9 cellular contexts compared by ENCODE assay signal in the genomic region with DNA sequence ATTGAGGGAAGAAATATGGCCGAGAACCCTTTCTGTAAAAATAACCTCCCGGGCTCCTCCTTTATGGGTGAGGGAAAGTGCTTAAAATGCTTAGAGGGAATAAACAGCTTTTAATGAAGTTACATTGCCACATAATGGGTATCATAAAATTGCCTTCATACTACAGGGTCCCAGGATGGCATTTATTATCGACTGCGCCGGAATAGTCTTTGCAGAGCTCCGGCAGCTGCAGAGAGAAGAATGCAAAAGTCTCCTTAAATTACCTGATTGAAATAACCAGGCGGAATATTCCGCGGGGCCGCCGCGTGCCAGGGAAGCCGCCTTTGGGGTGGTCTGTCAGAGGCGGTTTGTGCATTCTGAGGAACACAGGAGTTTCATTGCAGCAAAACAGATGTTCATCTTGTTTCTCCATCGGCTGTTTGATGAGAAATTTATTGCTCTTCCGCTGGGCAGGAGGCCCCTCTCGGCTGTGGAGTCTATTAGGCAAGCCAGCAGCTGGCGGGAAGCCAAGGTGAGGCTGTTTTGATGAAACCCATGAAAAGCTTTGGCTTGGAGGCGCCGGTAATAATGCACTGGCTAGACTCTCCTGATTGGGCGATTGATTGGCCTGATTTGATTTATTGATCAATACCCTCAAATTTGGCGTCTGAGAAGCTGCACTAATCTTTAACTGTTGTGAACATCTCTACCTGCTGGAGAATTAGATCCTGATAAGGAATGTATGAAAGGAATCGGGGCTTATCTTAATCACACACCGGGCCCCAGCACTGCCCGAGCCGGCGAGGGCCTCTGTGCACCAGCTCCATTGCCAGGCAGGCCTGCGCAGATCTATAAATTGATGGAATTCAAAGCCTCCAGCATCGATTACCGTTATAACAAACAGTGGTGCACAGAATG.
DNase-seq lines count a peak whose midpoint lies in the region; ATAC-seq, FAIRE-seq and TF ChIP-seq lines count a peak whose summit lies in the region.
"Had no signal": no experiment of that assay in that cellular context is flagged by ENCODE, and none has a peak within 500 bp of the region (broad histone marks: within the 10 kb centered on the region; RNA-seq: fewer than 3 reads in every experiment).

No MANE protein-coding gene starts in this region.

- POLR2A ChIA-PET in HepG2 (lab: Yijun Ruan, JAX) = no interaction called here

- H3K4me1 ChIP-seq in right lobe of liver (peaks cover 0 to 5% (median 2%) of the 10 kb centered on the region in 4 donors), HepG2 (ENCODE audit: insufficient read depth, low read length) (no peaks in the 10 kb centered on the region), aorta (ENCODE audit: control insufficient read depth in 1 of 2, insufficient read depth in 2 of 2, low read length in 2 of 2) (no peaks in the 10 kb centered on the region)

- H3K9ac ChIP-seq in HepG2 (ENCODE audit: insufficient read depth, low read depth, low read length) = no peak overlapping the region

- no peak for FAIRE-seq in HepG2 (lab: Jason Lieb, UNC)
- FAIRE-seq: astrocyte had no signal

- H3K27ac ChIP-seq in right lobe of liver = no peak overlapping the region
- no peak overlapping the region for H3K27ac ChIP-seq in HepG2 (ENCODE audit: extremely low read length, insufficient read depth, low read length)
- no peak overlapping the region for H3K27ac ChIP-seq in aorta (ENCODE audit: low read depth in 1 of 2, low read length in 2 of 2)

- no peak overlapping the region for H3K4me2 ChIP-seq in HepG2 (ENCODE audit: low read depth, low read length)

- WGBS in right lobe of liver (ENCODE audit: insufficient coverage, low coverage, low lambda C conversion rate, missing lambda C conversion rate) = 58% methylated on average over 24 of the region's 30 CpGs
- 37% methylated on average over 25 of the region's 30 CpGs for WGBS in HepG2 (ENCODE audit: low lambda C conversion rate)
- 22 to 36% methylated on average over 30 of the region's 30 CpGs for WGBS in aorta, 2 donors

- no peaks in the 10 kb centered on the region for H3K79me2 ChIP-seq in HepG2 (ENCODE audit: insufficient read depth, low read length)

- H3K4me3 ChIP-seq in right lobe of liver (no peak overlapping the region), HepG2 (replicated peaks in 1 of 3; ENCODE audit: insufficient read depth in 1 of 3, low read depth in 2 of 3, low read length in 3 of 3) (no peak overlapping the region), aorta (ENCODE audit: low read length in 2 of 2) (no peak overlapping the region)

- no peak for TF ChIP-seq CTCF in right lobe of liver (IDR thresholded peaks at IDR 0.05)
- TF ChIP-seq CTCF in HepG2 (CRISPR knock-in tag; IDR thresholded peaks at IDR 0.05) = no peak

- no peaks in the 10 kb centered on the region for H4K20me1 ChIP-seq in HepG2 (ENCODE audit: insufficient read depth, low read length)

- no peak for TF ChIP-seq RAD21 in HepG2 (CRISPR knock-in tag; IDR thresholded peaks at IDR 0.05)

- intact Hi-C loops in right lobe of liver (cut with DNase I) = no loop called here
- intact Hi-C loops in HepG2 (cut with micrococcal nuclease; ENCODE audit: unreplicated experiment) = no loop called here
- intact Hi-C loops in aorta (cut with DNase I) = no loop called here

- DNase-seq in right lobe of liver (peak; percentile 70 to 78 (median 75)), HepG2 (ENCODE audit: low spot score) (no peak), left lobe of liver (ENCODE audit: low spot score) (peak; percentile 62), aorta (peak; percentile 77 to 83), GM19240 (ENCODE audit: insufficient read length, low spot score) (no peak), EL (no peak)

- no peak overlapping the region for H2AFZ ChIP-seq in HepG2 (ENCODE audit: low read length)

- H3K27me3 ChIP-seq in right lobe of liver (no peaks in the 10 kb centered on the region), HepG2 (ENCODE audit: control insufficient read depth in 1 of 2, insufficient read depth in 2 of 2, low read length in 2 of 2) (peaks cover 0 to 18% of the 10 kb centered on the region in 2 experiments; a peak in 2 of 5 replicates), aorta (ENCODE audit: control insufficient read depth in 1 of 2, insufficient read depth in 2 of 2, low read length in 1 of 2) (no peaks in the 10 kb centered on the region)

- ATAC-seq in right lobe of liver (peak in 3 of 4 donors; percentile 26 to 60 (median 55)), HepG2 (no peak), SK-N-SH treated with all-trans-retinoic acid at 6 μM for 48 hours (peak; percentile 62), left lobe of liver (peak; percentile 44), aorta (ENCODE audit: low FRiP score) (no peak), HG02970 (IDR thresholded peaks at IDR 0.05; ENCODE audit: low FRiP score, unreplicated experiment) (no peak)

- TF ChIP-seq POLR2A in right lobe of liver (IDR thresholded peaks at IDR 0.05) = no peak
- TF ChIP-seq POLR2A in HepG2 (IDR thresholded peaks at IDR 0.05; ENCODE audit: insufficient read depth in 1 of 2, low read depth in 2 of 2, low read length in 2 of 2) = no peak

- in situ Hi-C loops in HepG2 (cut with HindIII; ENCODE audit: extremely low pct_ligation_motif_present, low pct_unique_long_range_greater_than_20kb) = no loop called here

- BruUV-seq in HepG2 (replicated peaks; lab: Mats Ljungman, UMichigan) = no TSS peak

- H3K9me3 ChIP-seq in right lobe of liver (no peaks in the 10 kb centered on the region), HepG2 (ENCODE audit: low read length) (no peaks in the 10 kb centered on the region), aorta (ENCODE audit: control insufficient read depth, low read length) (no peaks in the 10 kb centered on the region)

- TF ChIP-seq EP300 in HepG2 (IDR thresholded peaks at IDR 0.05; ENCODE audit: low read depth in 2 of 2, low read length in 2 of 2) (no peak), HepG2 (CRISPR knock-in tag; IDR thresholded peaks at IDR 0.05; ENCODE audit: borderline replicate concordance) (no peak)

- CTCF ChIA-PET in HepG2 (lab: Yijun Ruan, JAX; ENCODE audit: low intra/inter-chr PET ratio, low total read pairs) = no interaction called here

- H3K36me3 ChIP-seq in right lobe of liver (no peaks in the 10 kb centered on the region), HepG2 (replicated peaks in 1 of 2; ENCODE audit: control insufficient read depth in 1 of 2, insufficient read depth in 2 of 2, low read length in 2 of 2) (no peaks in the 10 kb centered on the region), aorta (ENCODE audit: control insufficient read depth in 1 of 2, insufficient read depth in 2 of 2, low read length in 1 of 2) (no peaks in the 10 kb centered on the region)

TF ChIP-seq in HepG2, 621 proteins besides CTCF, POLR2A, EP300 and RAD21:
- no peak for TF ChIP-seq NCOA2 (CRISPR knock-in tag; IDR thresholded peaks at IDR 0.05)
- TF ChIP-seq FOSL1 (CRISPR knock-in tag; IDR thresholded peaks at IDR 0.05; ENCODE audit: borderline replicate concordance) = no peak
- TF ChIP-seq, protein P1, sequence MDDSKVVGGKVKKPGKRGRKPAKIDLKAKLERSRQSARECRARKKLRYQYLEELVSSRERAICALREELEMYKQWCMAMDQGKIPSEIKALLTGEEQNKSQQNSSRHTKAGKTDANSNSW (CRISPR knock-in tag; IDR thresholded peaks at IDR 0.05; ENCODE audit: borderline replicate concordance) = no peak
- no peak for TF ChIP-seq MEIS1 (CRISPR knock-in tag; IDR thresholded peaks at IDR 0.05; ENCODE audit: borderline replicate concordance)
- no peak for TF ChIP-seq ZNF362 (CRISPR knock-in tag; IDR thresholded peaks at IDR 0.05; ENCODE audit: borderline replicate concordance)
- no peak for TF ChIP-seq JDP2 (CRISPR knock-in tag; IDR thresholded peaks at IDR 0.05; ENCODE audit: borderline replicate concordance)

TF ChIP-seq in SK-N-SH treated with all-trans-retinoic acid at 6 μM for 48 hours, 23 proteins besides CTCF, POLR2A, EP300 and RAD21:
- TF ChIP-seq ISL1 (CRISPR knock-in tag; IDR thresholded peaks at IDR 0.05) (peak; percentile 53), TOX (CRISPR knock-in tag; IDR thresholded peaks at IDR 0.05; ENCODE audit: borderline replicate concordance) (no peak), ZC3H10 (CRISPR knock-in tag; IDR thresholded peaks at IDR 0.05) (no peak), TCF4 (CRISPR knock-in tag; IDR thresholded peaks at IDR 0.05; ENCODE audit: borderline replicate concordance) (peak; percentile 75)
- TF ChIP-seq, protein P2, sequence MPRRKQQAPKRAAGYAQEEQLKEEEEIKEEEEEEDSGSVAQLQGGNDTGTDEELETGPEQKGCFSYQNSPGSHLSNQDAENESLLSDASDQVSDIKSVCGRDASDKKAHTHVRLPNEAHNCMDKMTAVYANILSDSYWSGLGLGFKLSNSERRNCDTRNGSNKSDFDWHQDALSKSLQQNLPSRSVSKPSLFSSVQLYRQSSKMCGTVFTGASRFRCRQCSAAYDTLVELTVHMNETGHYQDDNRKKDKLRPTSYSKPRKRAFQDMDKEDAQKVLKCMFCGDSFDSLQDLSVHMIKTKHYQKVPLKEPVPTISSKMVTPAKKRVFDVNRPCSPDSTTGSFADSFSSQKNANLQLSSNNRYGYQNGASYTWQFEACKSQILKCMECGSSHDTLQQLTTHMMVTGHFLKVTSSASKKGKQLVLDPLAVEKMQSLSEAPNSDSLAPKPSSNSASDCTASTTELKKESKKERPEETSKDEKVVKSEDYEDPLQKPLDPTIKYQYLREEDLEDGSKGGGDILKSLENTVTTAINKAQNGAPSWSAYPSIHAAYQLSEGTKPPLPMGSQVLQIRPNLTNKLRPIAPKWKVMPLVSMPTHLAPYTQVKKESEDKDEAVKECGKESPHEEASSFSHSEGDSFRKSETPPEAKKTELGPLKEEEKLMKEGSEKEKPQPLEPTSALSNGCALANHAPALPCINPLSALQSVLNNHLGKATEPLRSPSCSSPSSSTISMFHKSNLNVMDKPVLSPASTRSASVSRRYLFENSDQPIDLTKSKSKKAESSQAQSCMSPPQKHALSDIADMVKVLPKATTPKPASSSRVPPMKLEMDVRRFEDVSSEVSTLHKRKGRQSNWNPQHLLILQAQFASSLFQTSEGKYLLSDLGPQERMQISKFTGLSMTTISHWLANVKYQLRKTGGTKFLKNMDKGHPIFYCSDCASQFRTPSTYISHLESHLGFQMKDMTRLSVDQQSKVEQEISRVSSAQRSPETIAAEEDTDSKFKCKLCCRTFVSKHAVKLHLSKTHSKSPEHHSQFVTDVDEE (CRISPR knock-in tag; IDR thresholded peaks at IDR 0.05) = peak; percentile 69

Comparison
In these comparisons a context has a peak if more than half of its experiments do, and no peak if none do; other contexts are left out.
1. ATAC-seq: peak in right lobe of liver (3 of 4), SK-N-SH treated with all-trans-retinoic acid at 6 μM for 48 hours (single experiment) and left lobe of liver (single experiment); none in HepG2 (single experiment), aorta (single experiment) and HG02970 (single experiment).
2. DNase-seq: peak in right lobe of liver (3 of 3), left lobe of liver (single experiment) and aorta (2 of 2); none in HepG2 (single experiment), GM19240 (single experiment) and EL (single experiment).